ENCODE assay signal across 8 cellular contexts in genomic region chr1:155127105-155127671, GRCh38. TPM values are rescaled to one million over a fixed set of nuclear protein-coding genes. Genes with fewer than 3 reads are reported as not detected.
DNase-seq lines count a peak whose midpoint lies in the region; ATAC-seq and TF ChIP-seq lines count a peak whose summit lies in the region.

No MANE protein-coding gene starts in this region.

- H3K27ac Mint-ChIP-seq in effector memory CD8-positive, alpha-beta T cell, result peak overlapping the region in 1 of 2 donors; percentile 4

- H3K36me3 ChIP-seq in SK-N-MC (ENCODE audit: insufficient read depth, low read length) (peaks cover 11% of the 10 kb centered on the region; the same call in 1 of the 2 replicates), lower lobe of right lung (peaks cover 24% of the 10 kb centered on the region)

- H3K4me3 Mint-ChIP-seq in effector memory CD8-positive, alpha-beta T cell, result peak overlapping the region; percentile 91 to 92

- peaks cover 69% of the 10 kb centered on the region for H3K4me1 ChIP-seq in lower lobe of right lung

- H3K36me3 Mint-ChIP-seq in effector memory CD8-positive, alpha-beta T cell (ENCODE audit: insufficient read depth), result peaks cover 7% of the 10 kb centered on the region

- H3K4me1 Mint-ChIP-seq in effector memory CD8-positive, alpha-beta T cell (ENCODE audit: low read depth in 2 of 2), result peaks cover 23 to 26% of the 10 kb centered on the region in 2 donors

- peak overlapping the region; percentile 59 for H3K9ac ChIP-seq in SK-N-MC (ENCODE audit: insufficient read length)

- no peaks in the 10 kb centered on the region for H3K9me3 ChIP-seq in SK-N-MC (ENCODE audit: low read depth, low read length)
- H3K9me3 ChIP-seq in lower lobe of right lung, result no peaks in the 10 kb centered on the region

- H3K4me3 ChIP-seq in SK-N-MC (peak overlapping the region; percentile 92), lower lobe of right lung (peak overlapping the region; percentile 64)

- H3K27me3 ChIP-seq in lower lobe of right lung (ENCODE audit: low read depth), result peaks cover 13% of the 10 kb centered on the region

- peaks cover 8 to 71% of the 10 kb centered on the region in 2 donors for H3K27me3 Mint-ChIP-seq in effector memory CD8-positive, alpha-beta T cell

- ATAC-seq in effector memory CD8-positive, alpha-beta T cell (replicated peaks), result peak; percentile 22
- peak; percentile 75 to 77 for ATAC-seq in lower lobe of right lung
- ATAC-seq in HG02798 (IDR thresholded peaks at IDR 0.05; ENCODE audit: poor library complexity, unreplicated experiment), result no peak
- ATAC-seq in HG02610 (IDR thresholded peaks at IDR 0.05; ENCODE audit: unreplicated experiment), result no peak

- DNase-seq in activated T-cell treated with anti-CD3 and anti-CD28 coated beads, Interleukin-2, amount 50 U/mL, for 1 hour, result peak; percentile 41
- DNase-seq in activated T-cell treated with anti-CD3 and anti-CD28 coated beads for 4 hours, result no peak
- DNase-seq in SK-N-MC (ENCODE audit: low read depth, low spot score), result no peak
- no peak for DNase-seq in effector memory CD8-positive, alpha-beta T cell
- DNase-seq in lower lobe of right lung, result peak; percentile 88
- DNase-seq in stromal cell of bone marrow (ENCODE audit: low read depth), result peak; percentile 35

- no peak for TF ChIP-seq CTCF in lower lobe of right lung (IDR thresholded peaks at IDR 0.05)

- no peaks in the 10 kb centered on the region for H3K9me3 Mint-ChIP-seq in effector memory CD8-positive, alpha-beta T cell

- H3K27ac ChIP-seq in SK-N-MC, result peak overlapping the region; percentile 80; the same call in 1 of the 2 replicates
- peak overlapping the region; percentile 91 for H3K27ac ChIP-seq in lower lobe of right lung

- intact Hi-C loops in lower lobe of right lung (cut with DNase I), result no loop called here

RNA-seq across cellular contexts. Expression of gene EFNA1, which starts 0.5 kb away (rescaled TPM):
- total RNA-seq in lower lobe of right lung, result 144 TPM

RNA-seq across cellular contexts. Expression of gene SLC50A1, which starts 8.5 kb away (rescaled TPM):
- 42.6 TPM for total RNA-seq in lower lobe of right lung

RNA-seq across cellular contexts. Expression of gene DPM3, which starts 13.1 kb away (rescaled TPM):
- 62.3 TPM for total RNA-seq in lower lobe of right lung

RNA-seq across cellular contexts. Expression of gene KRTCAP2, which starts 45.9 kb away (rescaled TPM):
- 173 TPM for total RNA-seq in lower lobe of right lung

RNA-seq across cellular contexts. Expression of gene TRIM46, which starts 46.5 kb away (rescaled TPM):
- 0.35 TPM for total RNA-seq in lower lobe of right lung

Comparison
In these comparisons a context has a peak if more than half of its experiments do, and no peak if none do; other contexts are left out.
1. DNase-seq: peak in activated T-cell treated with anti-CD3 and anti-CD28 coated beads, Interleukin-2, amount 50 U/mL, for 1 hour (single experiment), lower lobe of right lung (single experiment) and stromal cell of bone marrow (single experiment); none in activated T-cell treated with anti-CD3 and anti-CD28 coated beads for 4 hours (single experiment), SK-N-MC (single experiment) and effector memory CD8-positive, alpha-beta T cell (0 of 3).
2. ATAC-seq: peak in effector memory CD8-positive, alpha-beta T cell (single experiment) and lower lobe of right lung (2 of 2); none in HG02798 (single experiment) and HG02610 (single experiment).